ENCODE assay signal across 8 cellular contexts in the genomic region with DNA sequence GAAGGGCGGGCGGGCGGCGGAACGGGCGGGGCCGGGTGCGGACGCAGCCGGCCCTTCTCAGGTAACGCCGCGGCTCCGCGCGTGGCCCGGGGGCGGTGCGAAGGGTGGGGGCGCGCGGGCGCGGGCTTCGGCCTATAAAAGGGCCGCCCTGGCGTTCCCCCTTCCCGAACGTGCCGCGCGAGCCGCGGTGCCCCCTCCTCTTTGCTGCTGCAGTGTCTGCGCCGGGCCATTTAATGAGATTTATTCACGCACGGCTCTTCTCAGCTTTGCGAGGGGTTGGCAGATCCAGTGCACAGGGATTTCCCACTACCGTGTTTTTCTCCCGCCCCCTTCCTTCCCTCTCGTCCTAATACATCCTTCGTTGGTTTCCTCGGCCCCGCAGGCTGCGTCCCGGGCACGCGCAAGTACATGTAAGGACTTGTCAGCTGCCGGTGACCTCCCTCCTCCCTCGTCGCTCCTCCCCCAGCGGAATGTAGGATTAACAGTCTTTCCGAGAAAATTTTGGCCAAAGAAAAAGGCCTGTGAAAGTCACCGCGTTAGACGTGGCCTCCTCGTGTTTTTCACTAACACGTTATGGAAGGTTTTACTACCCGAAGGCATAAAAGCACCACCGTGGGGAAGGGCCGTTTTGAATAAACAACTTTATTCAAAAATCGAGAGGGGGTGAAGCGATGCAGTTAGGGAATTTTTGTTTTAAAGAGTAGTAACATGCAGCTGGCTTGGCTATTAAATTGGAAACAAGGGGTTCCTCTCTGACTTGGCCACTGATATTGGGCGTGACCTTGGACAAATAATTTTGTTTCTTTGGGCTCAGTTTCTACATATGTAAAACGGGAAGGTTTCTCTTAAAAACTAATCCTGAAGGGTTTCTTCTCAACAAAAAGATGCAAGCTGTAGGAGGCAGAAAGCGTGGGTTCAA. TPM values are rescaled to one million over a fixed set of nuclear protein-coding genes. Genes with fewer than 3 reads are reported as not detected.
DNase-seq lines count a peak whose midpoint lies in the region; ATAC-seq and TF ChIP-seq lines count a peak whose summit lies in the region.

No MANE protein-coding gene starts in this region.

- ATAC-seq in GM19023 (IDR thresholded peaks at IDR 0.05; ENCODE audit: unreplicated experiment) = peak; percentile 51
- peak; percentile 52 for ATAC-seq in HG03175 (IDR thresholded peaks at IDR 0.05; ENCODE audit: unreplicated experiment)
- ATAC-seq in activated CD4-positive, CD25-positive, alpha-beta regulatory T cell treated with anti-CD3 and anti-CD28 coated beads, Interleukin-2, amount 50 U/mL, for 24 hours = peak; percentile 63

- peak overlapping the region; percentile 99 for H3K27ac ChIP-seq in colonic mucosa

- H3K36me3 ChIP-seq in colonic mucosa = no peaks in the 10 kb centered on the region

- H3K9me3 ChIP-seq in colonic mucosa = no peaks in the 10 kb centered on the region

- peak overlapping the region; percentile 92 to 99 for H3K9ac ChIP-seq in colonic mucosa (ENCODE audit: low read depth in 2 of 2, low read length in 2 of 2)

- peak overlapping the region; percentile 85 for H3K4me3 ChIP-seq in colonic mucosa

- H3K4me1 ChIP-seq in colonic mucosa = peaks cover 5% of the 10 kb centered on the region

- no peaks in the 10 kb centered on the region for H3K27me3 ChIP-seq in colonic mucosa

- TF ChIP-seq CTCF in colonic mucosa (IDR thresholded peaks at IDR 0.05) = no peak

- intact Hi-C loops in colonic mucosa (cut with DNase I) = loop anchor here (10.0 kb wide), 1 partner anchor 81 kb away; no protein-coding TSS in a partner anchor

- DNase-seq in AML-193 (lab: John Stamatoyannopoulos, UW) (peak; percentile 93 to 96), NCI-H2227 treated with DMSO at 0.1 percent for 48 hours (lab: John Stamatoyannopoulos, UW) (peak; percentile 86), colonic mucosa (peak; percentile 93), left kidney (ENCODE audit: low read depth, low spot score) (peak; percentile 98)
- peak; percentile 79 to 82 for DNase-seq in stimulated activated CD4-positive, alpha-beta T cell treated with anti-CD3 and anti-CD28 coated beads, Interleukin-1b, Interleukin-23, amount 100 ng/mL, for 4 hours (ENCODE audit: low read depth in 2 of 2)

RNA-seq across cellular contexts. Expression of a gene that starts 1.0 kb away (rescaled TPM):
- 10 to 100 TPM; 16.7 to 20.8 TPM for total RNA-seq in colonic mucosa

Comparison
In these comparisons a context has a peak if more than half of its experiments do, and no peak if none do; other contexts are left out.
1. Peak in every context shown above with its lines: DNase-seq, ATAC-seq, H3K4me3 ChIP-seq and H3K27ac ChIP-seq.